ENCODE assay signal across 18 cellular contexts in the genomic region with DNA sequence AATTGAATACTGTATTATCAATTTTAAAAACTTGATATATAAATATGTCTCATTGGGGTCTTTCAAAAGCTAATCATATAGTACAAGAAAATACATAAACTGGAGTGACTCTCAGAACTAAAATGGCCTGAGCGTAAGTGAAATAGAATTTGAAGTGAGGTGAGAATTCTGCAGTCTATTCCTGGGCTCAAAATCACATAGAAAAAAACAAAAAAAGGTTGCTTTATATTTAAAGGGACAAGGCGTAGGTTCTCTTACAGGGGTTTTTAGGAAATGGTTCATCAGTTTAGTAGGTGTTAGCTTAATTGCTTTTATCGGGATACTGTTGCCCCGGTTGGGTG. TPM values are rescaled to one million over a fixed set of nuclear protein-coding genes. Genes with fewer than 3 reads are reported as not detected.
A peak's percentile ranks its signal among the peaks of the same experiment; 100 is the strongest.
DNase-seq lines count a peak whose midpoint lies in the region; ATAC-seq and TF ChIP-seq lines count a peak whose summit lies in the region.
"Had no signal": no experiment of that assay in that cellular context is flagged by ENCODE, and none has a peak within 500 bp of the region (broad histone marks: within the 10 kb centered on the region; RNA-seq: fewer than 3 reads in every experiment).

No MANE protein-coding gene starts in this region.

- BruUV-seq in PC-9 (replicated peaks; lab: Mats Ljungman, UMichigan), result no TSS peak

- H3K36me3 ChIP-seq in PC-9 (ENCODE audit: low read depth), result no peaks in the 10 kb centered on the region
- H3K36me3 ChIP-seq: sigmoid colon had no signal

- H3K27ac Mint-ChIP-seq in stimulated activated naive CD8-positive, alpha-beta T cell treated with anti-CD3 and anti-CD28 coated beads, Interleukin-15, Interleukin-2, amounts not matched to agents 100 ng/mL and 50 ng/mL, for 24 hours, result peak overlapping the region; percentile 42
- no peak overlapping the region for H3K27ac Mint-ChIP-seq in stimulated activated naive CD8-positive, alpha-beta T cell treated with anti-CD3 and anti-CD28 coated beads, Interleukin-15, amount 100 ng/mL, for 72 hours
- no peak overlapping the region for H3K27ac Mint-ChIP-seq in chondrocyte (ENCODE audit: unreplicated experiment)

- intact Hi-C loops in PC-9 (cut with micrococcal nuclease; ENCODE audit: unreplicated experiment), result loop anchor here (1.0 to 5.0 kb wide), 2 partner anchors 71 to 295 kb away; no protein-coding TSS in a partner anchor

- H3K27me3 Mint-ChIP-seq in stimulated activated naive CD8-positive, alpha-beta T cell treated with anti-CD3 and anti-CD28 coated beads, Interleukin-15, Interleukin-2, amounts not matched to agents 100 ng/mL and 50 ng/mL, for 24 hours, result no peaks in the 10 kb centered on the region
- H3K27me3 Mint-ChIP-seq in stimulated activated naive CD8-positive, alpha-beta T cell treated with anti-CD3 and anti-CD28 coated beads, Interleukin-15, amount 100 ng/mL, for 72 hours, result no peaks in the 10 kb centered on the region
- H3K27me3 Mint-ChIP-seq in chondrocyte (ENCODE audit: low read depth), result peaks cover 12% of the 10 kb centered on the region

- CTCF ChIA-PET in PC-9 (lab: Charles Lee) (no interaction called here), HEK293T (lab: Yijun Ruan, JAX) (interaction anchor here (0.5 to 3.3 kb wide), 3 partner anchors 70 to 1336 kb away, joined by 3 to 17 read pairs (median 4); no protein-coding TSS in a partner anchor)

- H3K4me1 Mint-ChIP-seq in stimulated activated naive CD8-positive, alpha-beta T cell treated with anti-CD3 and anti-CD28 coated beads, Interleukin-15, Interleukin-2, amounts not matched to agents 100 ng/mL and 50 ng/mL, for 24 hours (ENCODE audit: low read depth), result peaks cover 80% of the 10 kb centered on the region
- peaks cover 52% of the 10 kb centered on the region for H3K4me1 Mint-ChIP-seq in stimulated activated naive CD8-positive, alpha-beta T cell treated with anti-CD3 and anti-CD28 coated beads, Interleukin-15, amount 100 ng/mL, for 72 hours
- H3K4me1 Mint-ChIP-seq in chondrocyte (ENCODE audit: low read depth), result no peaks in the 10 kb centered on the region

- POLR2A ChIA-PET in PC-9 (lab: Charles Lee; ENCODE audit: unreplicated experiment) (interaction anchor here (0.6 kb wide), 1 partner anchor 283 kb away, joined by 5 read pairs; no protein-coding TSS in a partner anchor), HEK293T (lab: Yijun Ruan, JAX) (no interaction called here)

- TF ChIP-seq CTCF in PC-9 (conservative IDR thresholded peaks at IDR 0.05), result peak; percentile 29; the same call in 1 of the 2 replicates
- peak; percentile 30 for TF ChIP-seq CTCF in chondrocyte (IDR thresholded peaks at IDR 0.05)

- no peak overlapping the region for H3K4me2 ChIP-seq in PC-9
- H3K4me2 ChIP-seq: hepatocyte had no signal

- H3K27ac ChIP-seq in PC-9, result no peak overlapping the region
- H3K27ac ChIP-seq: hepatocyte, sigmoid colon, SK-N-MC, testis had no signal

- H4K20me1 ChIP-seq in PC-9 (ENCODE audit: insufficient read depth), result no peaks in the 10 kb centered on the region

- DNase-seq in stimulated activated naive CD8-positive, alpha-beta T cell treated with anti-CD3 and anti-CD28 coated beads, Interleukin-15, amount 100 ng/mL, for 72 hours, result no peak
- DNase-seq in PC-9 (no peak), chondrocyte (ENCODE audit: low spot score) (no peak), HEK293T (ENCODE audit: extremely low spot score) (no peak), SK-N-DZ (ENCODE audit: low spot score) (no peak), CD1c-positive myeloid dendritic cell (ENCODE audit: extremely low spot score) (no peak)
- DNase-seq: activated naive CD4-positive, alpha-beta T cell treated with Interleukin-2 at 50 U/mL for 16 hours; kidney; midbrain; NCI-H510A; occipital lobe; sigmoid colon; stimulated activated CD4-positive, alpha-beta T cell treated with anti-CD3 and anti-CD28 coated beads, Interleukin-2, amount 100 ng/mL, for 24 hours had no signal

- H3K36me3 Mint-ChIP-seq in stimulated activated naive CD8-positive, alpha-beta T cell treated with anti-CD3 and anti-CD28 coated beads, Interleukin-15, Interleukin-2, amounts not matched to agents 100 ng/mL and 50 ng/mL, for 24 hours (ENCODE audit: low read depth), result no peaks in the 10 kb centered on the region
- no peaks in the 10 kb centered on the region for H3K36me3 Mint-ChIP-seq in chondrocyte (ENCODE audit: low read depth)

- H3K4me3 ChIP-seq in PC-9, result no peak overlapping the region
- H3K4me3 ChIP-seq: hepatocyte, sigmoid colon, SK-N-MC, testis had no signal

- no peaks in the 10 kb centered on the region for H3K9me2 ChIP-seq in PC-9 (ENCODE audit: insufficient read depth)

- H3K4me1 ChIP-seq in PC-9 (replicated peaks; ENCODE audit: insufficient read depth), result no peaks in the 10 kb centered on the region
- H3K4me1 ChIP-seq: sigmoid colon had no signal

- H3K9me3 Mint-ChIP-seq in stimulated activated naive CD8-positive, alpha-beta T cell treated with anti-CD3 and anti-CD28 coated beads, Interleukin-15, Interleukin-2, amounts not matched to agents 100 ng/mL and 50 ng/mL, for 24 hours, result no peaks in the 10 kb centered on the region
- no peaks in the 10 kb centered on the region for H3K9me3 Mint-ChIP-seq in stimulated activated naive CD8-positive, alpha-beta T cell treated with anti-CD3 and anti-CD28 coated beads, Interleukin-15, amount 100 ng/mL, for 72 hours
- H3K9me3 Mint-ChIP-seq in chondrocyte (ENCODE audit: low read depth), result no peaks in the 10 kb centered on the region

- no peak overlapping the region for H3K4me3 Mint-ChIP-seq in stimulated activated naive CD8-positive, alpha-beta T cell treated with anti-CD3 and anti-CD28 coated beads, Interleukin-15, Interleukin-2, amounts not matched to agents 100 ng/mL and 50 ng/mL, for 24 hours
- H3K4me3 Mint-ChIP-seq in stimulated activated naive CD8-positive, alpha-beta T cell treated with anti-CD3 and anti-CD28 coated beads, Interleukin-15, amount 100 ng/mL, for 72 hours, result peak overlapping the region in 1 of 2 donors; percentile 88
- no peak overlapping the region for H3K4me3 Mint-ChIP-seq in chondrocyte (ENCODE audit: unreplicated experiment)

- H3K79me2 ChIP-seq in PC-9 (ENCODE audit: low read depth), result no peaks in the 10 kb centered on the region
- H3K79me2 ChIP-seq: hepatocyte had no signal

- H2AFZ ChIP-seq in PC-9, result no peak overlapping the region
- H2AFZ ChIP-seq: hepatocyte had no signal

- ATAC-seq in stimulated activated naive CD8-positive, alpha-beta T cell treated with anti-CD3 and anti-CD28 coated beads, Interleukin-15, amount 100 ng/mL, for 72 hours, result no peak
- ATAC-seq in GM19455 (IDR thresholded peaks at IDR 0.05; ENCODE audit: unreplicated experiment), result no peak

- H3F3A ChIP-seq in PC-9 (ENCODE audit: insufficient read depth, low read depth), result no peaks in the 10 kb centered on the region

- no peaks in the 10 kb centered on the region for H3K9me3 ChIP-seq in PC-9 (ENCODE audit: insufficient read depth, low read depth)
- H3K9me3 ChIP-seq: sigmoid colon, testis had no signal

- H3K27me3 ChIP-seq in PC-9 (ENCODE audit: insufficient read depth, low read depth), result no peaks in the 10 kb centered on the region
- H3K27me3 ChIP-seq: hepatocyte, testis had no signal

TF ChIP-seq in HEK293T, 16 proteins besides CTCF, POLR2A, EP300 and RAD21:
- TF ChIP-seq SUZ12 (IDR thresholded peaks at IDR 0.05), result no peak

RNA-seq across cellular contexts. Expression of gene PRSS1, which starts 36.7 kb away (rescaled TPM):
- total RNA-seq in PC-9 (2021), result 0.94 TPM in 1 of 2 replicates, not detected in the other
- total RNA-seq in chondrocyte, result not detected in 3 replicates
- not detected in 2 replicates for polyA plus RNA-seq in SK-N-DZ (2014; cell fraction: cytosol; rRNA removed)
- not detected in 2 replicates for polyA plus RNA-seq in SK-N-DZ (2014; cell fraction: nucleus; rRNA removed)
- total RNA-seq: kidney, occipital lobe, sigmoid colon, testis had no signal

RNA-seq across cellular contexts. Expression of gene PRSS2, which starts 58.2 kb away (rescaled TPM):
- total RNA-seq in PC-9 (2021) (not detected in 2 replicates), chondrocyte (not detected in 3 replicates)
- not detected in 2 replicates for polyA plus RNA-seq in SK-N-DZ (2014; cell fraction: cytosol; rRNA removed)
- polyA plus RNA-seq in SK-N-DZ (2014; cell fraction: nucleus; rRNA removed), result not detected in 2 replicates
- total RNA-seq: kidney, occipital lobe, sigmoid colon, testis had no signal
